ENCODE assay signal across 2 cellular contexts in the genomic region with DNA sequence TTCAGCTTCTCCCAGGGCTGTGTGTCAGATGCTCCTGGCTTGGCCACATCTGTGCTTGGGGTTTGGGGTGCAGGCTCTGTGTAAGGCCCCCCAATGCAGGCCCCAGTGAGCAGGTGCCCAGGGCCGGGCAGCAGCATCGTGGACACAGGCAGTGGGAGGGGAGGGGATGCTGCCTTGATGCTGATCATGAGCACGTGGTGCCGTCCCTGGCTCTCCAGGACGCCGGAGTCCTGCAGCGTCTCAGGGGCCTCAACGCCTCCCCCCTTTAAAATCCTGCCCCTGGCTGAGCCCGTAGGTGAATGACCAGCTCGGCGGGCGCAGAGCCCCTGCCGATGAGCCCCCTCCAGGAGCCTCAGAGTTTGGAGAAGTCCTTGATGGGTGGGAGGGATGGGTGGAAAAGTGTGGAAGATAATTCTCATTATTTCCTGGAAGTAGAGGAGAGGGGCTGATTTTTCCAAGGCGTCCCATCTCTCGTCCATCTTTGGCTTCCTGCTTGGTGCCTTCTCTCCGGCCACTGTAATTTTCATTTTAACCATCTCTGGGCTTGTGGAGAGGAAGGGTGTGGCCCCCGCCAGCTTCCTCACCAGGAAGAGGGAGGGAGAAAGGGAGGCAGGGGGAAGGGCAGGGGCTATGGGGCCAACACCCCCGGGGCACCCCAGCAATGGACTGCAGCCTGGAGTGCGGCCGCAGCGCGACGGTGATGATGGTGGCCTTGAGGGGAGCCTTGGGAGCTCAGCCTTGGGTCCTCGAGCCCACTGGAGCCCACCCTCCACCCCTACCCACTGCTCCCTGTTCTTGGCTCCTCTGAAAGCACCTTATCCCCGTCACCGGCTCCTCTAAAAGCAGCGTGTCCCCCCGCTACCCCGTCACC.
TF ChIP-seq lines count a peak whose summit lies in the region.

No MANE protein-coding gene starts in this region.

TF ChIP-seq in GM23338, 12 proteins besides CTCF, POLR2A, EP300 and RAD21 (continued from another document):
- no peak for TF ChIP-seq CREB1 (CRISPR knock-in tag; IDR thresholded peaks at IDR 0.05; ENCODE audit: low read depth)
- TF ChIP-seq ZNF331 (CRISPR knock-in tag; IDR thresholded peaks at IDR 0.05; ENCODE audit: low read depth) = no peak
- TF ChIP-seq, protein P1, sequence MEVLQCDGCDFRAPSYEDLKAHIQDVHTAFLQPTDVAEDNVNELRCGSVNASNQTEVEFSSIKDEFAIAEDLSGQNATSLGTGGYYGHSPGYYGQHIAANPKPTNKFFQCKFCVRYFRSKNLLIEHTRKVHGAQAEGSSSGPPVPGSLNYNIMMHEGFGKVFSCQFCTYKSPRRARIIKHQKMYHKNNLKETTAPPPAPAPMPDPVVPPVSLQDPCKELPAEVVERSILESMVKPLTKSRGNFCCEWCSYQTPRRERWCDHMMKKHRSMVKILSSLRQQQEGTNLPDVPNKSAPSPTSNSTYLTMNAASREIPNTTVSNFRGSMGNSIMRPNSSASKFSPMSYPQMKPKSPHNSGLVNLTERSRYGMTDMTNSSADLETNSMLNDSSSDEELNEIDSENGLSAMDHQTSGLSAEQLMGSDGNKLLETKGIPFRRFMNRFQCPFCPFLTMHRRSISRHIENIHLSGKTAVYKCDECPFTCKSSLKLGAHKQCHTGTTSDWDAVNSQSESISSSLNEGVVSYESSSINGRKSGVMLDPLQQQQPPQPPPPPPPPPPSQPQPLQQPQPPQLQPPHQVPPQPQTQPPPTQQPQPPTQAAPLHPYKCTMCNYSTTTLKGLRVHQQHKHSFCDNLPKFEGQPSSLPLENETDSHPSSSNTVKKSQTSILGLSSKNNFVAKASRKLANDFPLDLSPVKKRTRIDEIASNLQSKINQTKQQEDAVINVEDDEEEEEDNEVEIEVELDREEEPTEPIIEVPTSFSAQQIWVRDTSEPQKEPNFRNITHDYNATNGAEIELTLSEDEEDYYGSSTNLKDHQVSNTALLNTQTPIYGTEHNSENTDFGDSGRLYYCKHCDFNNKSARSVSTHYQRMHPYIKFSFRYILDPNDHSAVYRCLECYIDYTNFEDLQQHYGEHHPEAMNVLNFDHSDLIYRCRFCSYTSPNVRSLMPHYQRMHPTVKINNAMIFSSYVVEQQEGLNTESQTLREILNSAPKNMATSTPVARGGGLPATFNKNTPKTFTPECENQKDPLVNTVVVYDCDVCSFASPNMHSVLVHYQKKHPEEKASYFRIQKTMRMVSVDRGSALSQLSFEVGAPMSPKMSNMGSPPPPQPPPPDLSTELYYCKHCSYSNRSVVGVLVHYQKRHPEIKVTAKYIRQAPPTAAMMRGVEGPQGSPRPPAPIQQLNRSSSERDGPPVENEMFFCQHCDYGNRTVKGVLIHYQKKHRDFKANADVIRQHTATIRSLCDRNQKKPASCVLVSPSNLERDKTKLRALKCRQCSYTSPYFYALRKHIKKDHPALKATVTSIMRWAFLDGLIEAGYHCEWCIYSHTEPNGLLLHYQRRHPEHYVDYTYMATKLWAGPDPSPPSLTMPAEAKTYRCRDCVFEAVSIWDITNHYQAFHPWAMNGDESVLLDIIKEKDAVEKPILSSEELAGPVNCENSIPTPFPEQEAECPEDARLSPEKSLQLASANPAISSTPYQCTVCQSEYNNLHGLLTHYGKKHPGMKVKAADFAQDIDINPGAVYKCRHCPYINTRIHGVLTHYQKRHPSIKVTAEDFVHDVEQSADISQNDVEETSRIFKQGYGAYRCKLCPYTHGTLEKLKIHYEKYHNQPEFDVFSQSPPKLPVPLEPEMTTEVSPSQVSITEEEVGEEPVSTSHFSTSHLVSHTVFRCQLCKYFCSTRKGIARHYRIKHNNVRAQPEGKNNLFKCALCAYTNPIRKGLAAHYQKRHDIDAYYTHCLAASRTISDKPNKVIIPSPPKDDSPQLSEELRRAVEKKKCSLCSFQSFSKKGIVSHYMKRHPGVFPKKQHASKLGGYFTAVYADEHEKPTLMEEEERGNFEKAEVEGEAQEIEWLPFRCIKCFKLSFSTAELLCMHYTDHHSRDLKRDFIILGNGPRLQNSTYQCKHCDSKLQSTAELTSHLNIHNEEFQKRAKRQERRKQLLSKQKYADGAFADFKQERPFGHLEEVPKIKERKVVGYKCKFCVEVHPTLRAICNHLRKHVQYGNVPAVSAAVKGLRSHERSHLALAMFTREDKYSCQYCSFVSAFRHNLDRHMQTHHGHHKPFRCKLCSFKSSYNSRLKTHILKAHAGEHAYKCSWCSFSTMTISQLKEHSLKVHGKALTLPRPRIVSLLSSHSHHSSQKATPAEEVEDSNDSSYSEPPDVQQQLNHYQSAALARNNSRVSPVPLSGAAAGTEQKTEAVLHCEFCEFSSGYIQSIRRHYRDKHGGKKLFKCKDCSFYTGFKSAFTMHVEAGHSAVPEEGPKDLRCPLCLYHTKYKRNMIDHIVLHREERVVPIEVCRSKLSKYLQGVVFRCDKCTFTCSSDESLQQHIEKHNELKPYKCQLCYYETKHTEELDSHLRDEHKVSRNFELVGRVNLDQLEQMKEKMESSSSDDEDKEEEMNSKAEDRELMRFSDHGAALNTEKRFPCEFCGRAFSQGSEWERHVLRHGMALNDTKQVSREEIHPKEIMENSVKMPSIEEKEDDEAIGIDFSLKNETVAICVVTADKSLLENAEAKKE (CRISPR knock-in tag; IDR thresholded peaks at IDR 0.05) = no peak
- TF ChIP-seq STAT1 (IDR thresholded peaks at IDR 0.05; ENCODE audit: unreplicated experiment) = no peak
- no peak for TF ChIP-seq EZH2phosphoT487 (IDR thresholded peaks at IDR 0.05; ENCODE audit: unreplicated experiment)
- no peak for TF ChIP-seq EZH2 (IDR thresholded peaks at IDR 0.05; ENCODE audit: low read depth, unreplicated experiment)
- TF ChIP-seq JUNB (IDR thresholded peaks at IDR 0.05; ENCODE audit: unreplicated experiment) = no peak
- no peak for TF ChIP-seq REST (IDR thresholded peaks at IDR 0.05; ENCODE audit: unreplicated experiment)
- no peak for TF ChIP-seq NANOG (IDR thresholded peaks at IDR 0.05; ENCODE audit: borderline replicate concordance)

TF ChIP-seq in WTC11, 78 proteins besides CTCF, POLR2A, EP300 and RAD21 (continues in another document):
- no peak for TF ChIP-seq PRDM15 (CRISPR knock-in tag; IDR thresholded peaks at IDR 0.05)
- TF ChIP-seq ZNF396 (CRISPR knock-in tag; IDR thresholded peaks at IDR 0.05; ENCODE audit: borderline replicate concordance) = no peak
- TF ChIP-seq ZNF416 (CRISPR knock-in tag; IDR thresholded peaks at IDR 0.05) = no peak
- no peak for TF ChIP-seq ZNF317 (CRISPR knock-in tag; IDR thresholded peaks at IDR 0.05; ENCODE audit: borderline replicate concordance, low read depth)
- TF ChIP-seq, protein P2, sequence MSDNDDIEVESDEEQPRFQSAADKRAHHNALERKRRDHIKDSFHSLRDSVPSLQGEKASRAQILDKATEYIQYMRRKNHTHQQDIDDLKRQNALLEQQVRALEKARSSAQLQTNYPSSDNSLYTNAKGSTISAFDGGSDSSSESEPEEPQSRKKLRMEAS (CRISPR knock-in tag; IDR thresholded peaks at IDR 0.05) = no peak
- TF ChIP-seq, protein P3, sequence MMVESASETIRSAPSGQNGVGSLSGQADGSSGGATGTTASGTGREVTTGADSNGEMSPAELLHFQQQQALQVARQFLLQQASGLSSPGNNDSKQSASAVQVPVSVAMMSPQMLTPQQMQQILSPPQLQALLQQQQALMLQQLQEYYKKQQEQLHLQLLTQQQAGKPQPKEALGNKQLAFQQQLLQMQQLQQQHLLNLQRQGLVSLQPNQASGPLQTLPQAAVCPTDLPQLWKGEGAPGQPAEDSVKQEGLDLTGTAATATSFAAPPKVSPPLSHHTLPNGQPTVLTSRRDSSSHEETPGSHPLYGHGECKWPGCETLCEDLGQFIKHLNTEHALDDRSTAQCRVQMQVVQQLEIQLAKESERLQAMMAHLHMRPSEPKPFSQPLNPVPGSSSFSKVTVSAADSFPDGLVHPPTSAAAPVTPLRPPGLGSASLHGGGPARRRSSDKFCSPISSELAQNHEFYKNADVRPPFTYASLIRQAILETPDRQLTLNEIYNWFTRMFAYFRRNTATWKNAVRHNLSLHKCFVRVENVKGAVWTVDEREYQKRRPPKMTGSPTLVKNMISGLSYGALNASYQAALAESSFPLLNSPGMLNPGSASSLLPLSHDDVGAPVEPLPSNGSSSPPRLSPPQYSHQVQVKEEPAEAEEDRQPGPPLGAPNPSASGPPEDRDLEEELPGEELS (CRISPR knock-in tag; IDR thresholded peaks at IDR 0.05) = no peak
- no peak for TF ChIP-seq E2F4 (CRISPR knock-in tag; IDR thresholded peaks at IDR 0.05; ENCODE audit: borderline replicate concordance, low read depth)
- TF ChIP-seq, protein P4, sequence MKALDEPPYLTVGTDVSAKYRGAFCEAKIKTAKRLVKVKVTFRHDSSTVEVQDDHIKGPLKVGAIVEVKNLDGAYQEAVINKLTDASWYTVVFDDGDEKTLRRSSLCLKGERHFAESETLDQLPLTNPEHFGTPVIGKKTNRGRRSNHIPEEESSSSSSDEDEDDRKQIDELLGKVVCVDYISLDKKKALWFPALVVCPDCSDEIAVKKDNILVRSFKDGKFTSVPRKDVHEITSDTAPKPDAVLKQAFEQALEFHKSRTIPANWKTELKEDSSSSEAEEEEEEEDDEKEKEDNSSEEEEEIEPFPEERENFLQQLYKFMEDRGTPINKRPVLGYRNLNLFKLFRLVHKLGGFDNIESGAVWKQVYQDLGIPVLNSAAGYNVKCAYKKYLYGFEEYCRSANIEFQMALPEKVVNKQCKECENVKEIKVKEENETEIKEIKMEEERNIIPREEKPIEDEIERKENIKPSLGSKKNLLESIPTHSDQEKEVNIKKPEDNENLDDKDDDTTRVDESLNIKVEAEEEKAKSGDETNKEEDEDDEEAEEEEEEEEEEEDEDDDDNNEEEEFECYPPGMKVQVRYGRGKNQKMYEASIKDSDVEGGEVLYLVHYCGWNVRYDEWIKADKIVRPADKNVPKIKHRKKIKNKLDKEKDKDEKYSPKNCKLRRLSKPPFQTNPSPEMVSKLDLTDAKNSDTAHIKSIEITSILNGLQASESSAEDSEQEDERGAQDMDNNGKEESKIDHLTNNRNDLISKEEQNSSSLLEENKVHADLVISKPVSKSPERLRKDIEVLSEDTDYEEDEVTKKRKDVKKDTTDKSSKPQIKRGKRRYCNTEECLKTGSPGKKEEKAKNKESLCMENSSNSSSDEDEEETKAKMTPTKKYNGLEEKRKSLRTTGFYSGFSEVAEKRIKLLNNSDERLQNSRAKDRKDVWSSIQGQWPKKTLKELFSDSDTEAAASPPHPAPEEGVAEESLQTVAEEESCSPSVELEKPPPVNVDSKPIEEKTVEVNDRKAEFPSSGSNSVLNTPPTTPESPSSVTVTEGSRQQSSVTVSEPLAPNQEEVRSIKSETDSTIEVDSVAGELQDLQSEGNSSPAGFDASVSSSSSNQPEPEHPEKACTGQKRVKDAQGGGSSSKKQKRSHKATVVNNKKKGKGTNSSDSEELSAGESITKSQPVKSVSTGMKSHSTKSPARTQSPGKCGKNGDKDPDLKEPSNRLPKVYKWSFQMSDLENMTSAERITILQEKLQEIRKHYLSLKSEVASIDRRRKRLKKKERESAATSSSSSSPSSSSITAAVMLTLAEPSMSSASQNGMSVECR (CRISPR knock-in tag; IDR thresholded peaks at IDR 0.05; ENCODE audit: borderline replicate concordance) = no peak
- TF ChIP-seq ATF1 (CRISPR knock-in tag; IDR thresholded peaks at IDR 0.05) = no peak
- TF ChIP-seq TCF7 (CRISPR knock-in tag; IDR thresholded peaks at IDR 0.05; ENCODE audit: low read depth) = no peak
- TF ChIP-seq MLX (CRISPR knock-in tag; IDR thresholded peaks at IDR 0.05) = no peak
- TF ChIP-seq, protein P5, sequence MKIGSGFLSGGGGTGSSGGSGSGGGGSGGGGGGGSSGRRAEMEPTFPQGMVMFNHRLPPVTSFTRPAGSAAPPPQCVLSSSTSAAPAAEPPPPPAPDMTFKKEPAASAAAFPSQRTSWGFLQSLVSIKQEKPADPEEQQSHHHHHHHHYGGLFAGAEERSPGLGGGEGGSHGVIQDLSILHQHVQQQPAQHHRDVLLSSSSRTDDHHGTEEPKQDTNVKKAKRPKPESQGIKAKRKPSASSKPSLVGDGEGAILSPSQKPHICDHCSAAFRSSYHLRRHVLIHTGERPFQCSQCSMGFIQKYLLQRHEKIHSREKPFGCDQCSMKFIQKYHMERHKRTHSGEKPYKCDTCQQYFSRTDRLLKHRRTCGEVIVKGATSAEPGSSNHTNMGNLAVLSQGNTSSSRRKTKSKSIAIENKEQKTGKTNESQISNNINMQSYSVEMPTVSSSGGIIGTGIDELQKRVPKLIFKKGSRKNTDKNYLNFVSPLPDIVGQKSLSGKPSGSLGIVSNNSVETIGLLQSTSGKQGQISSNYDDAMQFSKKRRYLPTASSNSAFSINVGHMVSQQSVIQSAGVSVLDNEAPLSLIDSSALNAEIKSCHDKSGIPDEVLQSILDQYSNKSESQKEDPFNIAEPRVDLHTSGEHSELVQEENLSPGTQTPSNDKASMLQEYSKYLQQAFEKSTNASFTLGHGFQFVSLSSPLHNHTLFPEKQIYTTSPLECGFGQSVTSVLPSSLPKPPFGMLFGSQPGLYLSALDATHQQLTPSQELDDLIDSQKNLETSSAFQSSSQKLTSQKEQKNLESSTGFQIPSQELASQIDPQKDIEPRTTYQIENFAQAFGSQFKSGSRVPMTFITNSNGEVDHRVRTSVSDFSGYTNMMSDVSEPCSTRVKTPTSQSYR (CRISPR knock-in tag; IDR thresholded peaks at IDR 0.05) = no peak
- no peak for TF ChIP-seq GABPB1 (CRISPR knock-in tag; IDR thresholded peaks at IDR 0.05)
- TF ChIP-seq ZNF138 (CRISPR knock-in tag; conservative IDR thresholded peaks at IDR 0.05) = no peak
